In the genomic region with DNA sequence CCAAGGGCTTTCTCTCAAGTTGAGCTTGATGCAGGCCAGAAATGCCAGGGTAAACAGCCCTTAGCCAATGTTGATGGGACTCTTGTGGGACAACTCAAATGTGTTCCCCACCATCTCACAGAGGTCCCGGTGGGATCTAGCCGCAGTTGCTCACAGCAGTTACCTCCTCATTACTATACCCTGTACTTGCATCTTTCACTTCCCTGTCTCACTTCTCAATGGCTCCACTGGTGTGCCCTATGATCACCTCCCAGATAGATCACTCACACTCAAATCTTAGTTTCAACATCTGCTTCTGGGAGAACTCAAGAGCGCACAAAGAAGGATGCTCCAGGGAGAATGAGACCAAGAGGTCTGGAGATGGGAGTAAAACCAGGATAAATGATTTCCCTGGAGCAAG, we compare ENCODE assay signal across 22 cellular contexts. TPM values are rescaled to one million over a fixed set of nuclear protein-coding genes. Genes with fewer than 3 reads are reported as not detected.
DNase-seq lines count a peak whose midpoint lies in the region; ATAC-seq and TF ChIP-seq lines count a peak whose summit lies in the region.
"Had no signal": no experiment of that assay in that cellular context is flagged by ENCODE, and none has a peak within 500 bp of the region (broad histone marks: within the 10 kb centered on the region; RNA-seq: fewer than 3 reads in every experiment).

No MANE protein-coding gene starts in this region.

- no peak for DNase-seq in mammary epithelial cell
- no peak for DNase-seq in stimulated activated naive B cell treated with anti-CD40 and anti-IgM and Interleukin-4, amounts not matched to agents 10 μg/mL and 1 μg/mL and 100 μg/mL, for 72 hours
- no peak for DNase-seq in GOT3 (lab: John Stamatoyannopoulos, UW)
- no peak for DNase-seq in aorta
- DNase-seq in COLO829 (ENCODE audit: low spot score): no peak
- DNase-seq: DND-41; effector memory CD8-positive, alpha-beta T cell; Kasumi-1; left colon; NCI-H1105; NCI-H2081; NCI-H446; nephron progenitor cell; psoas muscle; small intestine; stimulated activated CD4-positive, alpha-beta T cell treated with anti-CD3 and anti-CD28 coated beads, Interleukin-4, amount 100 ng/mL, for 1 hour; stimulated activated naive CD8-positive, alpha-beta T cell treated with anti-CD3 and anti-CD28 coated beads, Interleukin-15, amount 100 ng/mL, for 72 hours; transverse colon had no signal

- 100% methylated on average over 3 of the region's 3 CpGs for WGBS in mammary epithelial cell (ENCODE audit: low coverage, missing lambda C conversion rate)
- WGBS in aorta, 2 donors: 96 to 97% methylated on average over 3 of the region's 3 CpGs

- intact Hi-C loops in mammary epithelial cell (cut with micrococcal nuclease) (loop anchor here (1.0 kb wide), 1 partner anchor 50 kb away; no protein-coding TSS in a partner anchor), aorta (cut with DNase I) (no loop called here)

- H3K36me3 Mint-ChIP-seq in stimulated activated naive B cell treated with anti-CD40 and anti-IgM and Interleukin-4, amounts not matched to agents 10 μg/mL and 1 μg/mL and 100 μg/mL, for 72 hours: no peaks in the 10 kb centered on the region
- H3K36me3 Mint-ChIP-seq: activated naive CD4-positive, alpha-beta T cell treated with anti-CD3 and anti-CD28 coated beads, Interleukin-2, amount 50 U/mL, for 72 hours had no signal

- H3K4me1 ChIP-seq in mammary epithelial cell (ENCODE audit: insufficient read depth, low read length) (peaks cover 18% of the 10 kb centered on the region), aorta (ENCODE audit: control insufficient read depth in 1 of 2, insufficient read depth in 2 of 2, low read length in 2 of 2) (peaks cover 0 to 4% of the 10 kb centered on the region in 2 donors)
- H3K4me1 ChIP-seq: psoas muscle had no signal

- peak overlapping the region; percentile 14 for H2AFZ ChIP-seq in mammary epithelial cell (ENCODE audit: low read depth, low read length)

- peaks cover 6 to 13% of the 10 kb centered on the region in 2 donors for H3K27me3 Mint-ChIP-seq in stimulated activated naive B cell treated with anti-CD40 and anti-IgM and Interleukin-4, amounts not matched to agents 10 μg/mL and 1 μg/mL and 100 μg/mL, for 72 hours
- H3K27me3 Mint-ChIP-seq: effector memory CD8-positive, alpha-beta T cell; stimulated activated naive CD8-positive, alpha-beta T cell treated with anti-CD3 and anti-CD28 coated beads, Interleukin-15, amount 100 ng/mL, for 72 hours had no signal

- H3K27me3 ChIP-seq in mammary epithelial cell (ENCODE audit: insufficient read depth, low read length): no peaks in the 10 kb centered on the region
- no peaks in the 10 kb centered on the region for H3K27me3 ChIP-seq in aorta (ENCODE audit: control insufficient read depth in 1 of 2, insufficient read depth in 2 of 2, low read length in 1 of 2)
- H3K27me3 ChIP-seq: transverse colon had no signal

- no peak overlapping the region for H3K9ac ChIP-seq in mammary epithelial cell (ENCODE audit: insufficient read depth, low read length)

- H3K4me2 ChIP-seq in mammary epithelial cell (ENCODE audit: insufficient read depth, low read depth, low read length): peak overlapping the region; percentile 25

- H3K27ac Mint-ChIP-seq in stimulated activated naive B cell treated with anti-CD40 and anti-IgM and Interleukin-4, amounts not matched to agents 10 μg/mL and 1 μg/mL and 100 μg/mL, for 72 hours: no peak overlapping the region
- H3K27ac Mint-ChIP-seq: activated naive CD4-positive, alpha-beta T cell treated with anti-CD3 and anti-CD28 coated beads, Interleukin-2, amount 50 U/mL, for 72 hours; activated T-helper 1 cell treated with anti-CD3 and anti-CD28 coated beads, Interleukin-12 subunit alpha, Interleukin-12 subunit beta, Interleukin-2, Interleukin-4 antibody, amounts not matched to agents 30 ng/mL and 10 ng/mL and 1 ng/mL, durations not matched to agents 14 hours and 24 hours and 36 hours; effector memory CD8-positive, alpha-beta T cell; nephron progenitor cell had no signal

- H3K9me3 Mint-ChIP-seq in stimulated activated naive B cell treated with anti-CD40 and anti-IgM and Interleukin-4, amounts not matched to agents 10 μg/mL and 1 μg/mL and 100 μg/mL, for 72 hours: peaks cover 0 to 2% of the 10 kb centered on the region in 2 donors
- H3K9me3 Mint-ChIP-seq: activated naive CD4-positive, alpha-beta T cell treated with anti-CD3 and anti-CD28 coated beads, Interleukin-2, amount 50 U/mL, for 72 hours; activated T-helper 1 cell treated with anti-CD3 and anti-CD28 coated beads, Interleukin-12 subunit alpha, Interleukin-12 subunit beta, Interleukin-2, Interleukin-4 antibody, amounts not matched to agents 30 ng/mL and 10 ng/mL and 1 ng/mL, durations not matched to agents 14 hours and 24 hours and 36 hours; effector memory CD8-positive, alpha-beta T cell; nephron progenitor cell; stimulated activated naive CD8-positive, alpha-beta T cell treated with anti-CD3 and anti-CD28 coated beads, Interleukin-15, amount 100 ng/mL, for 72 hours had no signal

- BruUV-seq in mammary epithelial cell (replicated peaks; lab: Mats Ljungman, UMichigan): no TSS peak

- H3K27ac ChIP-seq in mammary epithelial cell (ENCODE audit: insufficient read depth, low read depth, low read length): peak overlapping the region; percentile 10
- no peak overlapping the region for H3K27ac ChIP-seq in aorta (ENCODE audit: low read depth in 1 of 2, low read length in 2 of 2)
- H3K27ac ChIP-seq: psoas muscle, transverse colon had no signal

- in situ Hi-C loops in mammary epithelial cell (cut with MboI; ENCODE audit: low sequenced_read_pairs in 2 of 2): no loop called here

- H3K4me3 Mint-ChIP-seq in stimulated activated naive B cell treated with anti-CD40 and anti-IgM and Interleukin-4, amounts not matched to agents 10 μg/mL and 1 μg/mL and 100 μg/mL, for 72 hours: no peak overlapping the region
- H3K4me3 Mint-ChIP-seq: activated T-helper 1 cell treated with anti-CD3 and anti-CD28 coated beads, Interleukin-12 subunit alpha, Interleukin-12 subunit beta, Interleukin-2, Interleukin-4 antibody, amounts not matched to agents 30 ng/mL and 10 ng/mL and 1 ng/mL, durations not matched to agents 14 hours and 24 hours and 36 hours; effector memory CD8-positive, alpha-beta T cell; nephron progenitor cell; stimulated activated naive CD8-positive, alpha-beta T cell treated with anti-CD3 and anti-CD28 coated beads, Interleukin-15, amount 100 ng/mL, for 72 hours had no signal

- dilution Hi-C loops in mammary epithelial cell (cut with HindIII; ENCODE audit: low sequenced_read_pairs): no loop called here

- no peak overlapping the region for H3K4me3 ChIP-seq in mammary epithelial cell (replicated peaks in 1 of 3; ENCODE audit: insufficient read depth in 1 of 3, low read depth in 2 of 3, low read length in 3 of 3)
- H3K4me3 ChIP-seq in aorta (ENCODE audit: low read length in 2 of 2): no peak overlapping the region
- H3K4me3 ChIP-seq: psoas muscle, transverse colon had no signal

- CTCF ChIA-PET in mammary epithelial cell (lab: Charles Lee; ENCODE audit: low non-redundant PET): no interaction called here

- no peaks in the 10 kb centered on the region for H3K36me3 ChIP-seq in mammary epithelial cell (ENCODE audit: insufficient read depth, low read length)
- H3K36me3 ChIP-seq in aorta (ENCODE audit: control insufficient read depth in 1 of 2, insufficient read depth in 2 of 2, low read length in 1 of 2): no peaks in the 10 kb centered on the region
- H3K36me3 ChIP-seq: transverse colon had no signal

- peaks cover 2 to 5% of the 10 kb centered on the region in 2 donors for H3K4me1 Mint-ChIP-seq in stimulated activated naive B cell treated with anti-CD40 and anti-IgM and Interleukin-4, amounts not matched to agents 10 μg/mL and 1 μg/mL and 100 μg/mL, for 72 hours
- H3K4me1 Mint-ChIP-seq: nephron progenitor cell had no signal

- no peaks in the 10 kb centered on the region for H4K20me1 ChIP-seq in mammary epithelial cell (ENCODE audit: insufficient read depth, low read length)

- peak; percentile 87 for ATAC-seq in GM18868 (IDR thresholded peaks at IDR 0.05; ENCODE audit: unreplicated experiment)
- ATAC-seq in HG03025 (IDR thresholded peaks at IDR 0.05; ENCODE audit: low FRiP score, unreplicated experiment): peak; percentile 71
- peak; percentile 54 to 75 for ATAC-seq in stimulated activated naive B cell treated with anti-CD40 and anti-IgM and Interleukin-4, amounts not matched to agents 10 μg/mL and 1 μg/mL and 100 μg/mL, for 72 hours (replicated peaks)
- ATAC-seq in aorta (ENCODE audit: low FRiP score): no peak
- ATAC-seq: activated naive CD4-positive, alpha-beta T cell treated with anti-CD3 and anti-CD28 coated beads, Interleukin-2, amount 50 U/mL, for 72 hours; effector memory CD8-positive, alpha-beta T cell; left colon; stimulated activated naive CD8-positive, alpha-beta T cell treated with anti-CD3 and anti-CD28 coated beads, Interleukin-15, amount 100 ng/mL, for 72 hours had no signal

- H3K9me3 ChIP-seq in mammary epithelial cell (replicated peaks; ENCODE audit: insufficient read depth, low read length): no peaks in the 10 kb centered on the region
- H3K9me3 ChIP-seq in aorta (ENCODE audit: control insufficient read depth, low read length): no peaks in the 10 kb centered on the region
- H3K9me3 ChIP-seq: psoas muscle, transverse colon had no signal

- TF ChIP-seq CTCF in mammary epithelial cell (conservative IDR thresholded peaks at IDR 0.05 in 1 of 2, IDR thresholded peaks at IDR 0.05 in 1 of 2; ENCODE audit: extremely low read depth in 1 of 2, insufficient read depth in 1 of 2, low read depth in 1 of 2, low read length in 2 of 2): no peak

- H3K79me2 ChIP-seq in mammary epithelial cell (ENCODE audit: insufficient read depth, low read length): no peaks in the 10 kb centered on the region

RNA-seq across cellular contexts. Expression of a gene that starts 47.0 kb away (rescaled TPM):
- total RNA-seq in mammary epithelial cell (100 to 1,000 TPM; 101 to 163 TPM), aorta (100 to 1,000 TPM in 1 of 2 donors, 10 to 100 TPM in 1; 78.9 to 105 TPM)
- polyA plus RNA-seq in mammary epithelial cell (59.9 TPM), aorta (100 to 1,000 TPM in 1 of 2 donors, 10 to 100 TPM in 1; 55.8 to 125 TPM)
- polyA minus RNA-seq in mammary epithelial cell: 29.8 TPM
